In genomic region chr9:94692601-94693000, GRCh38 we compare ENCODE assay signal across 1 cellular context.
TF ChIP-seq lines count a peak whose summit lies in the region.

No MANE protein-coding gene starts in this region.

TF ChIP-seq in H1, 55 proteins besides CTCF, POLR2A, EP300 and RAD21:
- TF ChIP-seq SAP30 (IDR thresholded peaks at IDR 0.05; ENCODE audit: insufficient read depth, insufficient replicate concordance, low read length), result no peak
- no peak for TF ChIP-seq EZH2 (IDR thresholded peaks at IDR 0.05; ENCODE audit: low read depth, low read length, severe bottlenecking)
- TF ChIP-seq GABPA (IDR thresholded peaks at IDR 0.05; ENCODE audit: borderline replicate concordance, insufficient read depth, low read length), result no peak
- no peak for TF ChIP-seq YY1 (IDR thresholded peaks at IDR 0.05; ENCODE audit: low read depth, low read length)
- TF ChIP-seq KDM5A (IDR thresholded peaks at IDR 0.05; ENCODE audit: low read length), result no peak
- TF ChIP-seq CTBP2 (IDR thresholded peaks at IDR 0.05; ENCODE audit: borderline replicate concordance, insufficient read depth, insufficient read length, low read length), result no peak
- no peak for TF ChIP-seq SP2 (IDR thresholded peaks at IDR 0.05; ENCODE audit: low read length)
- TF ChIP-seq TAF1 (IDR thresholded peaks at IDR 0.05; ENCODE audit: low read depth, low read length), result no peak
- TF ChIP-seq RBBP5 (IDR thresholded peaks at IDR 0.05; ENCODE audit: borderline replicate concordance, low read depth, low read length), result no peak
- no peak for TF ChIP-seq TEAD4 (IDR thresholded peaks at IDR 0.05; ENCODE audit: low read depth, low read length)
- no peak for TF ChIP-seq BCL11A (IDR thresholded peaks at IDR 0.05; ENCODE audit: low read depth in 2 of 2, low read length in 2 of 2)
- TF ChIP-seq SRF (IDR thresholded peaks at IDR 0.05; ENCODE audit: low read depth, low read length), result no peak
- no peak for TF ChIP-seq KDM1A (IDR thresholded peaks at IDR 0.05; ENCODE audit: borderline replicate concordance, low read length)
- no peak for TF ChIP-seq HDAC2 (IDR thresholded peaks at IDR 0.05; ENCODE audit: borderline replicate concordance in 1 of 2, low read depth in 2 of 2, low read length in 2 of 2)
- no peak for TF ChIP-seq GTF2F1 (IDR thresholded peaks at IDR 0.05; ENCODE audit: borderline replicate concordance, low read depth, low read length)
TF ChIP-seq in H1: peak in this region for 0.
